9 cellular contexts compared by ENCODE assay signal in genomic region chr16:22299036-22299435, GRCh38. TPM values are rescaled to one million over a fixed set of nuclear protein-coding genes. Genes with fewer than 3 reads are reported as not detected.
DNase-seq lines count a peak whose midpoint lies in the region; ATAC-seq and TF ChIP-seq lines count a peak whose summit lies in the region.
"Had no signal": no experiment of that assay in that cellular context is flagged by ENCODE, and none has a peak within 500 bp of the region (broad histone marks: within the 10 kb centered on the region; RNA-seq: fewer than 3 reads in every experiment).

No MANE protein-coding gene starts in this region.

- no peak for ATAC-seq in CD8-positive, alpha-beta T cell
- no peak for ATAC-seq in GM19467 (IDR thresholded peaks at IDR 0.05; ENCODE audit: unreplicated experiment)

- no peak for DNase-seq in CD8-positive, alpha-beta T cell
- no peak for DNase-seq in NB4 (ENCODE audit: low read depth)
- DNase-seq in breast epithelium (ENCODE audit: low spot score in 2 of 2) = no peak
- no peak for DNase-seq in neural progenitor cell (ENCODE audit: low spot score)
- no peak for DNase-seq in stimulated activated naive CD4-positive, alpha-beta T cell treated with Interleukin-2 at 50 U/mL for 16 hours (lab: John Stamatoyannopoulos, UW)
- no peak for DNase-seq in NCI-H2227 treated with DMSO at 0.1 percent for 48 hours (lab: John Stamatoyannopoulos, UW)
- no peak for DNase-seq in putamen (ENCODE audit: low spot score)

- H2AFZ ChIP-seq in neural progenitor cell (replicated peaks) = no peak overlapping the region

- peaks cover 52% of the 10 kb centered on the region for H3K4me1 Mint-ChIP-seq in CD8-positive, alpha-beta T cell (ENCODE audit: low read depth)
- H3K4me1 Mint-ChIP-seq in neural progenitor cell = peaks cover 26% of the 10 kb centered on the region

- POLR2A ChIA-PET in CD8-positive, alpha-beta T cell (lab: Charles Lee) = interaction anchor here (0.7 to 4.3 kb wide), 4 partner anchors 12 to 109 kb away, joined by 3 to 49 read pairs (median 12); no protein-coding TSS in a partner anchor

- H3K4me3 ChIP-seq in CD8-positive, alpha-beta T cell (ENCODE audit: low read depth, low read length) = peak overlapping the region; percentile 94
- H3K4me3 ChIP-seq in NB4 (ENCODE audit: low read depth, low read length) (peak overlapping the region; percentile 3), breast epithelium (peak overlapping the region in 2 of 3 donors; percentile 82 to 98), neural progenitor cell (peak overlapping the region; percentile 75)

- peaks cover 55% of the 10 kb centered on the region for H4K20me1 ChIP-seq in neural progenitor cell (ENCODE audit: low read depth)

- H3F3A ChIP-seq in neural progenitor cell (ENCODE audit: low read depth) = peaks cover 17% of the 10 kb centered on the region

- H3K27me3 Mint-ChIP-seq in CD8-positive, alpha-beta T cell (ENCODE audit: low read depth) = no peaks in the 10 kb centered on the region
- peaks cover 26% of the 10 kb centered on the region for H3K27me3 Mint-ChIP-seq in neural progenitor cell (ENCODE audit: insufficient read depth, low read depth)

- H3K27me3 ChIP-seq in CD8-positive, alpha-beta T cell (ENCODE audit: insufficient read depth, low read length) = no peaks in the 10 kb centered on the region
- H3K27me3 ChIP-seq in breast epithelium = no peaks in the 10 kb centered on the region
- no peaks in the 10 kb centered on the region for H3K27me3 ChIP-seq in neural progenitor cell
- H3K27me3 ChIP-seq: neutrophil had no signal

- H3K79me2 ChIP-seq in neural progenitor cell (ENCODE audit: low read depth) = peaks cover 52% of the 10 kb centered on the region

- peak overlapping the region; percentile 98 for H3K27ac ChIP-seq in CD8-positive, alpha-beta T cell (ENCODE audit: low read depth, low read length)
- H3K27ac ChIP-seq in breast epithelium (peak overlapping the region in 1 of 2 donors; percentile 95), neural progenitor cell (no peak overlapping the region)
- H3K27ac ChIP-seq: neutrophil had no signal

- H3K27ac Mint-ChIP-seq in CD8-positive, alpha-beta T cell = peak overlapping the region; percentile 100
- H3K27ac Mint-ChIP-seq in neural progenitor cell = no peak overlapping the region

- CTCF ChIA-PET in CD8-positive, alpha-beta T cell (lab: Charles Lee) = interaction anchor here (0.9 to 5.2 kb wide), 7 partner anchors 16 to 300 kb away, joined by 3 to 70 read pairs (median 5); no protein-coding TSS in a partner anchor

- no peak overlapping the region for H3K9ac ChIP-seq in neural progenitor cell

- H3K36me3 ChIP-seq in CD8-positive, alpha-beta T cell (ENCODE audit: insufficient read depth, low read length) = peaks cover under 1% of the 10 kb centered on the region
- no peaks in the 10 kb centered on the region for H3K36me3 ChIP-seq in breast epithelium
- no peaks in the 10 kb centered on the region for H3K36me3 ChIP-seq in neural progenitor cell

- H3K9me3 ChIP-seq in CD8-positive, alpha-beta T cell (ENCODE audit: low read length) = no peaks in the 10 kb centered on the region
- H3K9me3 ChIP-seq in breast epithelium (no peaks in the 10 kb centered on the region), neural progenitor cell (ENCODE audit: low read depth) (no peaks in the 10 kb centered on the region)
- H3K9me3 ChIP-seq: neutrophil had no signal

- H3K4me1 ChIP-seq in CD8-positive, alpha-beta T cell (ENCODE audit: insufficient read depth, low read length) = peaks cover 18% of the 10 kb centered on the region
- H3K4me1 ChIP-seq in breast epithelium = peaks cover 3 to 9% of the 10 kb centered on the region in 2 donors
- H3K4me1 ChIP-seq in neural progenitor cell = peaks cover 5% of the 10 kb centered on the region

- no peak for TF ChIP-seq CTCF in CD8-positive, alpha-beta T cell (IDR thresholded peaks at IDR 0.05)
- no peak for TF ChIP-seq CTCF in NB4 (IDR thresholded peaks at IDR 0.05; ENCODE audit: low read depth, low read length)
- no peak for TF ChIP-seq CTCF in breast epithelium (IDR thresholded peaks at IDR 0.05)
- no peak for TF ChIP-seq CTCF in neural progenitor cell (IDR thresholded peaks at IDR 0.05)

- TF ChIP-seq POLR2A in NB4 (IDR thresholded peaks at IDR 0.05; ENCODE audit: extremely low read depth, insufficient read length) (no peak), breast epithelium (IDR thresholded peaks at IDR 0.05) (no peak)

- peaks cover 47% of the 10 kb centered on the region for H3K36me3 Mint-ChIP-seq in CD8-positive, alpha-beta T cell
- peaks cover 11% of the 10 kb centered on the region for H3K36me3 Mint-ChIP-seq in neural progenitor cell

- H3K4me2 ChIP-seq in neural progenitor cell = peak overlapping the region; percentile 83

- peak overlapping the region; percentile 97 for H3K4me3 Mint-ChIP-seq in CD8-positive, alpha-beta T cell
- peak overlapping the region; percentile 97 for H3K4me3 Mint-ChIP-seq in neural progenitor cell

- H3K9me3 Mint-ChIP-seq in CD8-positive, alpha-beta T cell = no peaks in the 10 kb centered on the region
- H3K9me3 Mint-ChIP-seq in neural progenitor cell = peaks cover 11% of the 10 kb centered on the region

- intact Hi-C loops in CD8-positive, alpha-beta T cell (cut with DNase I, micrococcal nuclease) = loop anchor here in 1 of 2 experiments (2.0 to 10.0 kb wide), 3 partner anchors 60 to 1397 kb away; partner anchors contain the start of genes DCUN1D3 and LYRM1
- intact Hi-C loops in breast epithelium (cut with DNase I; ENCODE audit: low total_unique reads) = loop anchor here (5.0 to 10.0 kb wide), 2 partner anchors 294 to 347 kb away; partner anchors contain the start of genes MOSMO, PDZD9 and UQCRC2

RNA-seq across cellular contexts. Expression of gene POLR3E, which starts 1.8 kb away (rescaled TPM):
- total RNA-seq in CD8-positive, alpha-beta T cell = 100 to 1,000 TPM; 300 to 307 TPM
- total RNA-seq in breast epithelium (10 to 100 TPM; 59.0 to 72.4 (median 64.0) TPM), neural progenitor cell (ENCODE audit: low replicate concordance) (55.1 and 91.3 TPM in 2 replicates)

Comparison
In these comparisons a context has a peak if more than half of its experiments do, and no peak if none do; other contexts are left out.
1. H3K4me3 ChIP-seq: peak in every context shown above with its lines; median percentile 94 in CD8-positive, alpha-beta T cell; 90 in breast epithelium; 75 in neural progenitor cell; 3 in NB4.